ENCODE assay signal across 24 cellular contexts in the genomic region with DNA sequence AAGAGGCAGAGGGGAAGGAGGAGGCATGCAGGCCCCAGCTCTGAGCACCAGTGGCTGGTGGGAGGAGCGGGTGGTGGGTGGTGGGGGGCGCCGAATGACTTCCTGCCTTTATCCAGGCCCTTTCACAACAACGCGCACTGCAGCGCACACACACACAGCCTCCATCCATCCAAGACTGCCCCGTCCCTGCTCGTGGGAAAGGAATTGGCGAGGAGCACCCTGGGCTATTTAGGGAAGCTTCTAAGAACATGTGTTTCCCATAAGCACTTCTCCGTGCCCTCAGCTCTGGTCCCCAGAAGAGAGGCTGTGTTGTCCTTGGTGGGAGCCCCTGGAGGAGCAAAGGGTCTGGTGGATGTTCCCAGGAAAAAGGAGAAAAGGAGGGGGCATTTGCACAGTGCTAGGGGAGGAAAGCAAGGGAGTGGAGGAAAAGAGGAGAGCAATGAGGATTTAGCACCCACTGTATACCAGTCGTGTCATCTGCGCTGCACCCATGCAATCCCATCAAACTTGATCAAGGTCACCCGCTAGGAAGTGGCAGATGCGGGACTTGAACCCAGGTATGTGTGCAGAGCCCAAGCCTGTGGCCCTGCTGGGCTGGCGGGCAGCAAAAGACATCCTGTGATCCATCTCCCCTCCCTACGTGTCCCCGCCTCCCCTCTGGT. TPM values are rescaled to one million over a fixed set of nuclear protein-coding genes. Genes with fewer than 3 reads are reported as not detected.
DNase-seq lines count a peak whose midpoint lies in the region; ATAC-seq and TF ChIP-seq lines count a peak whose summit lies in the region.
"Had no signal": no experiment of that assay in that cellular context is flagged by ENCODE, and none has a peak within 500 bp of the region (broad histone marks: within the 10 kb centered on the region; RNA-seq: fewer than 3 reads in every experiment).

No MANE protein-coding gene starts in this region.

- peak overlapping the region; percentile 48 for H3K27ac Mint-ChIP-seq in stimulated activated effector memory CD8-positive, alpha-beta T cell treated with anti-CD3 and anti-CD28 coated beads, Interleukin-12 subunit alpha, Interleukin-12 subunit beta, amount 100 ng/mL, for 72 hours
- H3K27ac Mint-ChIP-seq: activated T-helper 1 cell treated with anti-CD3 and anti-CD28 coated beads, Interleukin-12 subunit alpha, Interleukin-12 subunit beta, Interleukin-2, Interleukin-4 antibody, amounts not matched to agents 30 ng/mL and 10 ng/mL and 1 ng/mL, durations not matched to agents 14 hours and 24 hours and 36 hours; stimulated activated naive CD8-positive, alpha-beta T cell treated with anti-CD3 and anti-CD28 coated beads, Interleukin-15, amount 100 ng/mL, for 72 hours had no signal

- no peak for TF ChIP-seq CTCF in AG10803 (conservative IDR thresholded peaks at IDR 0.05; ENCODE audit: low read length)

- peaks cover 20% of the 10 kb centered on the region for H3K4me1 Mint-ChIP-seq in stimulated activated effector memory CD8-positive, alpha-beta T cell treated with anti-CD3 and anti-CD28 coated beads, Interleukin-12 subunit alpha, Interleukin-12 subunit beta, amount 100 ng/mL, for 72 hours

- peaks cover 10% of the 10 kb centered on the region for H3K4me1 ChIP-seq in right cardiac atrium (ENCODE audit: control insufficient read depth, insufficient read depth, low read length)
- H3K4me1 ChIP-seq: Peyer's patch had no signal

- H3K27me3 ChIP-seq in right cardiac atrium (ENCODE audit: control insufficient read depth, insufficient read depth), result no peaks in the 10 kb centered on the region
- H3K27me3 ChIP-seq: Peyer's patch had no signal

- no peaks in the 10 kb centered on the region for H3K9me3 Mint-ChIP-seq in stimulated activated effector memory CD8-positive, alpha-beta T cell treated with anti-CD3 and anti-CD28 coated beads, Interleukin-12 subunit alpha, Interleukin-12 subunit beta, amount 100 ng/mL, for 72 hours
- H3K9me3 Mint-ChIP-seq: activated T-helper 1 cell treated with anti-CD3 and anti-CD28 coated beads, Interleukin-12 subunit alpha, Interleukin-12 subunit beta, Interleukin-2, Interleukin-4 antibody, amounts not matched to agents 30 ng/mL and 10 ng/mL and 1 ng/mL, durations not matched to agents 14 hours and 24 hours and 36 hours; stimulated activated naive CD8-positive, alpha-beta T cell treated with anti-CD3 and anti-CD28 coated beads, Interleukin-15, amount 100 ng/mL, for 72 hours had no signal

- H3K36me3 Mint-ChIP-seq in stimulated activated effector memory CD8-positive, alpha-beta T cell treated with anti-CD3 and anti-CD28 coated beads, Interleukin-12 subunit alpha, Interleukin-12 subunit beta, amount 100 ng/mL, for 72 hours, result peaks cover 4% of the 10 kb centered on the region

- peak; percentile 53 for DNase-seq in AG10803 (ENCODE audit: low read depth)
- DNase-seq in epithelial cell of prostate (ENCODE audit: low read depth, low spot score), result no peak
- peak; percentile 29 to 82 (median 65) for DNase-seq in right cardiac atrium
- no peak for DNase-seq in stimulated activated effector memory CD8-positive, alpha-beta T cell treated with anti-CD3 and anti-CD28 coated beads, Interleukin-12 subunit alpha, Interleukin-12 subunit beta, amount 100 ng/mL, for 72 hours (ENCODE audit: low spot score in 2 of 2)
- no peak for DNase-seq in left lobe of liver (ENCODE audit: low spot score)
- no peak for DNase-seq in activated T-cell treated with anti-CD3 and anti-CD28 coated beads for 4 hours
- DNase-seq: activated CD4-positive, alpha-beta T cell treated with anti-CD3 and anti-CD28 coated beads, Interleukin-2, amount 50 U/mL, for 1 hour; activated naive CD4-positive, alpha-beta T cell treated with anti-CD3 and anti-CD28 coated beads, Interleukin-2, amount 50 U/mL, for 16 hours; COR-L47; mesenchymal stem cell; NCI-H1048; NCI-H187; NCI-H526 treated with DMSO at 0.1 percent for 48 hours; Peyer's patch; stimulated activated CD4-positive, alpha-beta T cell treated with anti-CD3 and anti-CD28 coated beads, Interleukin-12 subunit alpha, Interleukin-12 subunit beta, amount 100 ng/mL, for 4 hours; stimulated activated naive CD8-positive, alpha-beta T cell treated with anti-CD3 and anti-CD28 coated beads, Interleukin-15, amount 100 ng/mL, for 72 hours; trophoblast cell; WERI-Rb-1 had no signal

- H3K27ac ChIP-seq in epithelial cell of prostate, result peak overlapping the region; percentile 9
- H3K27ac ChIP-seq in right cardiac atrium (ENCODE audit: low read length), result peak overlapping the region; percentile 38
- H3K27ac ChIP-seq: BLaER1, HL-60, Peyer's patch, SK-N-MC, WERI-Rb-1 had no signal

- WGBS in right cardiac atrium, result 53% methylated on average over 17 of the region's 17 CpGs

- no peak overlapping the region for H3K4me3 ChIP-seq in AG10803 (ENCODE audit: low read length)
- no peak overlapping the region for H3K4me3 ChIP-seq in right cardiac atrium (ENCODE audit: low read length)
- H3K4me3 ChIP-seq: BLaER1, Peyer's patch, SK-N-MC had no signal

- intact Hi-C loops in right cardiac atrium (cut with DNase I), result no loop called here

- no peaks in the 10 kb centered on the region for H3K9me3 ChIP-seq in right cardiac atrium (ENCODE audit: control insufficient read depth, low read length)
- H3K9me3 ChIP-seq: BLaER1, Peyer's patch had no signal

- ATAC-seq in right cardiac atrium (peak; percentile 17 to 22), GM21360 (IDR thresholded peaks at IDR 0.05; ENCODE audit: unreplicated experiment) (no peak), left lobe of liver (no peak), HG03108 (IDR thresholded peaks at IDR 0.05; ENCODE audit: unreplicated experiment) (no peak)
- no peak for ATAC-seq in stimulated activated effector memory CD8-positive, alpha-beta T cell treated with anti-CD3 and anti-CD28 coated beads, Interleukin-12 subunit alpha, Interleukin-12 subunit beta, amount 100 ng/mL, for 72 hours
- ATAC-seq: stimulated activated naive CD8-positive, alpha-beta T cell treated with anti-CD3 and anti-CD28 coated beads, Interleukin-15, amount 100 ng/mL, for 72 hours had no signal

- no peak overlapping the region for H3K4me3 Mint-ChIP-seq in stimulated activated effector memory CD8-positive, alpha-beta T cell treated with anti-CD3 and anti-CD28 coated beads, Interleukin-12 subunit alpha, Interleukin-12 subunit beta, amount 100 ng/mL, for 72 hours
- H3K4me3 Mint-ChIP-seq: activated T-helper 1 cell treated with anti-CD3 and anti-CD28 coated beads, Interleukin-12 subunit alpha, Interleukin-12 subunit beta, Interleukin-2, Interleukin-4 antibody, amounts not matched to agents 30 ng/mL and 10 ng/mL and 1 ng/mL, durations not matched to agents 14 hours and 24 hours and 36 hours; stimulated activated naive CD8-positive, alpha-beta T cell treated with anti-CD3 and anti-CD28 coated beads, Interleukin-15, amount 100 ng/mL, for 72 hours had no signal

RNA-seq across cellular contexts. Expression of gene EPHA2, which starts 28.1 kb away (rescaled TPM):
- total RNA-seq in right cardiac atrium (10 to 100 TPM in 2 of 4 donors, 1 to 10 TPM in 2; 6.4 to 15.7 (median 9.8) TPM), left lobe of liver (6.5 TPM)
- 8.6 TPM for polyA plus RNA-seq in right cardiac atrium
- total RNA-seq: activated T-helper 1 cell treated with anti-CD3 and anti-CD28 coated beads, Interleukin-12 subunit alpha, Interleukin-12 subunit beta, Interleukin-2, Interleukin-4 antibody, amounts not matched to agents 30 ng/mL and 10 ng/mL and 1 ng/mL, durations not matched to agents 14 hours and 24 hours and 36 hours had no signal

RNA-seq across cellular contexts. Expression of gene FAM131C, which starts 54.4 kb away (rescaled TPM):
- total RNA-seq in right cardiac atrium, result 1 to 10 TPM; 2.6 to 6.1 (median 4.5) TPM
- 11.5 TPM for polyA plus RNA-seq in right cardiac atrium
- not detected for total RNA-seq in left lobe of liver

Comparison
In these comparisons a context has a peak if more than half of its experiments do, and no peak if none do; other contexts are left out.
1. DNase-seq: peak in AG10803 (single experiment) and right cardiac atrium (3 of 3); none in epithelial cell of prostate (single experiment), stimulated activated effector memory CD8-positive, alpha-beta T cell treated with anti-CD3 and anti-CD28 coated beads, Interleukin-12 subunit alpha, Interleukin-12 subunit beta, amount 100 ng/mL, for 72 hours (0 of 2), left lobe of liver (single experiment) and activated T-cell treated with anti-CD3 and anti-CD28 coated beads for 4 hours (single experiment).
2. ATAC-seq: peak in right cardiac atrium (2 of 2); none in stimulated activated effector memory CD8-positive, alpha-beta T cell treated with anti-CD3 and anti-CD28 coated beads, Interleukin-12 subunit alpha, Interleukin-12 subunit beta, amount 100 ng/mL, for 72 hours (single experiment), GM21360 (single experiment), left lobe of liver (single experiment) and HG03108 (single experiment).